Comparison of ENCODE assay signal across 8 cellular contexts in genomic region chr3:49553320-49553689, GRCh38. TPM values are rescaled to one million over a fixed set of nuclear protein-coding genes. Genes with fewer than 3 reads are reported as not detected.
DNase-seq lines count a peak whose midpoint lies in the region; ATAC-seq and TF ChIP-seq lines count a peak whose summit lies in the region.

No MANE protein-coding gene starts in this region.

- no peak for ATAC-seq in activated T-cell treated with anti-CD3 and anti-CD28 coated beads, Interleukin-2, amount 50 U/mL, for 72 hours (replicated peaks in 1 of 2)
- no peak for ATAC-seq in GM18511 (IDR thresholded peaks at IDR 0.05; ENCODE audit: unreplicated experiment)

- H3K4me3 ChIP-seq in WI38 (ENCODE audit: low read depth, low read length) (peak overlapping the region; percentile 78), iPS-15b (ENCODE audit: low read depth, low read length) (peak overlapping the region; percentile 93), subcutaneous abdominal adipose tissue (ENCODE audit: low read depth in 1 of 5, low read length in 5 of 5) (peak overlapping the region; percentile 67 to 91 (median 80))

- H3K36me3 ChIP-seq in iPS-15b (ENCODE audit: control insufficient read depth, insufficient read depth, low read length) (no peaks in the 10 kb centered on the region), subcutaneous abdominal adipose tissue (ENCODE audit: control insufficient read depth in 5 of 5, insufficient read depth in 5 of 5, low read length in 5 of 5) (no peaks in the 10 kb centered on the region)

- H3K27ac Mint-ChIP-seq in activated T-cell treated with anti-CD3 and anti-CD28 coated beads, Interleukin-2, amount 50 U/mL, for 72 hours, result no peak overlapping the region

- no peak overlapping the region for H3K27ac ChIP-seq in subcutaneous abdominal adipose tissue (ENCODE audit: low read depth, low read length)

- H3K9me3 ChIP-seq in iPS-15b (ENCODE audit: control insufficient read depth, insufficient read depth, low read length) (no peaks in the 10 kb centered on the region), subcutaneous abdominal adipose tissue (ENCODE audit: control insufficient read depth in 5 of 5, low read length in 5 of 5) (no peaks in the 10 kb centered on the region)

- peak overlapping the region; percentile 80 to 98 for H3K4me3 Mint-ChIP-seq in activated T-cell treated with anti-CD3 and anti-CD28 coated beads, Interleukin-2, amount 50 U/mL, for 72 hours

- H3K36me3 Mint-ChIP-seq in activated T-cell treated with anti-CD3 and anti-CD28 coated beads, Interleukin-2, amount 50 U/mL, for 72 hours (ENCODE audit: insufficient read depth in 2 of 2), result peaks cover 0 to 2% of the 10 kb centered on the region in 2 donors

- H3K4me1 Mint-ChIP-seq in activated T-cell treated with anti-CD3 and anti-CD28 coated beads, Interleukin-2, amount 50 U/mL, for 72 hours (ENCODE audit: low read depth), result peaks cover 24% of the 10 kb centered on the region

- no peak overlapping the region for H3K9ac ChIP-seq in iPS-15b (ENCODE audit: low read depth, low read length)
- H3K9ac ChIP-seq in subcutaneous abdominal adipose tissue (ENCODE audit: low read length in 5 of 5), result peak overlapping the region in 1 of 5 donors; percentile 79

- peaks cover 17% of the 10 kb centered on the region for H3K27me3 ChIP-seq in iPS-15b (ENCODE audit: control insufficient read depth, insufficient read depth, low read length)
- peaks cover 0 to 2% (median 0%) of the 10 kb centered on the region in 5 donors for H3K27me3 ChIP-seq in subcutaneous abdominal adipose tissue (ENCODE audit: control insufficient read depth in 5 of 5, insufficient read depth in 4 of 5, low read length in 5 of 5)

- no peak for DNase-seq in activated T-cell treated with anti-CD3 and anti-CD28 coated beads, Interleukin-2, amount 50 U/mL, for 72 hours
- no peak for DNase-seq in activated T-cell treated with anti-CD3 and anti-CD28 coated beads, Interleukin-2, amount 50 U/mL, for 48 hours
- DNase-seq in DMS79 (lab: John Stamatoyannopoulos, UW), result no peak
- DNase-seq in NCI-H1417 treated with DMSO at 0.1 percent for 48 hours (lab: John Stamatoyannopoulos, UW), result no peak

- H3K9me3 Mint-ChIP-seq in activated T-cell treated with anti-CD3 and anti-CD28 coated beads, Interleukin-2, amount 50 U/mL, for 72 hours, result no peaks in the 10 kb centered on the region

- no peak for TF ChIP-seq CTCF in WI38 (IDR thresholded peaks at IDR 0.05; ENCODE audit: low read depth, low read length)

- peaks cover 4% of the 10 kb centered on the region for H3K4me1 ChIP-seq in iPS-15b (ENCODE audit: control insufficient read depth, insufficient read depth, low read length)
- H3K4me1 ChIP-seq in subcutaneous abdominal adipose tissue (ENCODE audit: control insufficient read depth in 5 of 5, insufficient read depth in 5 of 5, low read length in 5 of 5), result peaks cover 12 to 25% (median 18%) of the 10 kb centered on the region in 5 donors

- H3K27me3 Mint-ChIP-seq in activated T-cell treated with anti-CD3 and anti-CD28 coated beads, Interleukin-2, amount 50 U/mL, for 72 hours (ENCODE audit: low read depth), result peaks cover 33% of the 10 kb centered on the region

RNA-seq across cellular contexts. Expression of gene BSN, which starts 1.0 kb away (rescaled TPM):
- under 1 TPM; 0.17 to 0.21 TPM for total RNA-seq in activated T-cell treated with anti-CD3 and anti-CD28 coated beads, Interleukin-2, amount 50 U/mL, for 72 hours
